Comparison of ENCODE assay signal across 8 cellular contexts in genomic region chr20:54132612-54133433, GRCh38. TPM values are rescaled to one million over a fixed set of nuclear protein-coding genes. Genes with fewer than 3 reads are reported as not detected.
DNase-seq lines count a peak whose midpoint lies in the region; ATAC-seq and TF ChIP-seq lines count a peak whose summit lies in the region.

No MANE protein-coding gene starts in this region.

- H2AFZ ChIP-seq in PC-3 (ENCODE audit: low read length): peak overlapping the region; percentile 44

- H3K9me2 ChIP-seq in PC-3 (replicated peaks; ENCODE audit: low read length): no peaks in the 10 kb centered on the region

- H3K4me3 ChIP-seq in PC-3 (ENCODE audit: low read length) (peak overlapping the region; percentile 34), H7 (ENCODE audit: insufficient read depth, low read depth, low read length) (no peak overlapping the region)

- peak overlapping the region; percentile 74 for H3K4me2 ChIP-seq in PC-3 (ENCODE audit: low read length)

- no peaks in the 10 kb centered on the region for H3K79me2 ChIP-seq in PC-3 (ENCODE audit: low read length)

- H3K27me3 ChIP-seq in PC-3 (ENCODE audit: low read length): no peaks in the 10 kb centered on the region
- H3K27me3 ChIP-seq in H7 (ENCODE audit: control insufficient read depth, insufficient read depth, low read length): no peaks in the 10 kb centered on the region

- H3F3A ChIP-seq in PC-3 (ENCODE audit: low read length, unreplicated experiment): peaks cover 25% of the 10 kb centered on the region

- intact Hi-C loops in PC-3 (cut with micrococcal nuclease): loop anchor here (1.0 to 2.0 kb wide), 3 partner anchors 7 to 66 kb away; no protein-coding TSS in a partner anchor

- no peaks in the 10 kb centered on the region for H4K20me1 ChIP-seq in PC-3 (ENCODE audit: low read length)

- peaks cover 44% of the 10 kb centered on the region for H3K4me1 ChIP-seq in PC-3 (ENCODE audit: insufficient read depth, low read length)

- no peaks in the 10 kb centered on the region for H3K9me3 ChIP-seq in PC-3 (ENCODE audit: low read length)

- BruUV-seq in PC-3 (replicated peaks; lab: Mats Ljungman, UMichigan): no TSS peak

- peak overlapping the region; percentile 61 for H3K9ac ChIP-seq in PC-3 (ENCODE audit: low read length)

- H3K36me3 ChIP-seq in PC-3 (ENCODE audit: low read depth, low read length) (no peaks in the 10 kb centered on the region), H7 (replicated peaks; ENCODE audit: control insufficient read depth, insufficient read depth, low read length) (no peaks in the 10 kb centered on the region)

- ATAC-seq in GM21423 (IDR thresholded peaks at IDR 0.05; ENCODE audit: unreplicated experiment) (peak; percentile 60), PC-3 (peak; percentile 79), GM21786 (IDR thresholded peaks at IDR 0.05; ENCODE audit: unreplicated experiment) (no peak), HG02571 (IDR thresholded peaks at IDR 0.05; ENCODE audit: unreplicated experiment) (no peak)

- POLR2A ChIA-PET in PC-3 (lab: Charles Lee; ENCODE audit: unreplicated experiment): interaction anchor here (0.7 kb wide), 1 partner anchor 18 kb away, joined by 5 read pairs; no protein-coding TSS in a partner anchor

- CTCF ChIA-PET in PC-3 (lab: Charles Lee): interaction anchor here (0.5 to 1.3 kb wide), 3 partner anchors 29 to 193 kb away, joined by 3 to 7 read pairs (median 6); no protein-coding TSS in a partner anchor

- DNase-seq in PC-3 (peak; percentile 99), foreskin melanocyte (peak; percentile 90), smooth muscle cell of the brain vasculature (ENCODE audit: low read depth, low spot score) (peak; percentile 62), H7 (no peak)
- no peak for DNase-seq in activated CD4-positive, alpha-beta T cell treated with anti-CD3 and anti-CD28 coated beads for 48 hours

- peak overlapping the region; percentile 91 for H3K27ac ChIP-seq in PC-3 (ENCODE audit: low read length)

- no peak for TF ChIP-seq CTCF in PC-3 (conservative IDR thresholded peaks at IDR 0.05; ENCODE audit: low read depth, low read length)

RNA-seq across cellular contexts. Expression of gene CYP24A1, which starts 41.0 kb away (rescaled TPM):
- total RNA-seq in PC-3 (2014; rRNA removed): 0.81 and 1.2 TPM in 2 replicates
- total RNA-seq in H7 (2014; rRNA removed; shearing (Covaris generic)): 0.03 and 0.74 TPM in 2 replicates

Comparison
In these comparisons a context has a peak if more than half of its experiments do, and no peak if none do; other contexts are left out.
1. ATAC-seq: peak in GM21423 (single experiment) and PC-3 (single experiment); none in GM21786 (single experiment) and HG02571 (single experiment).
2. DNase-seq: peak in PC-3 (single experiment), foreskin melanocyte (single experiment) and smooth muscle cell of the brain vasculature (single experiment); none in activated CD4-positive, alpha-beta T cell treated with anti-CD3 and anti-CD28 coated beads for 48 hours (single experiment) and H7 (single experiment).